ENCODE assay signal across 10 cellular contexts in genomic region chr5:96816991-96817390, GRCh38. TPM values are rescaled to one million over a fixed set of nuclear protein-coding genes. Genes with fewer than 3 reads are reported as not detected.
DNase-seq lines count a peak whose midpoint lies in the region; ATAC-seq and TF ChIP-seq lines count a peak whose summit lies in the region.
"Had no signal": no experiment of that assay in that cellular context is flagged by ENCODE, and none has a peak within 500 bp of the region (broad histone marks: within the 10 kb centered on the region; RNA-seq: fewer than 3 reads in every experiment).

No MANE protein-coding gene starts in this region.

- H2BK12ac ChIP-seq in H9 (ENCODE audit: insufficient read length, low read depth, low read length), result no peak overlapping the region

- no peaks in the 10 kb centered on the region for H3K23me2 ChIP-seq in H9 (ENCODE audit: insufficient read length, low read depth, low read length, poor library complexity, severe bottlenecking)

- H3K27me3 ChIP-seq in spleen (replicated peaks in 1 of 7) (no peaks in the 10 kb centered on the region), H9 (ENCODE audit: insufficient read depth, low read length) (no peaks in the 10 kb centered on the region)
- H3K27me3 ChIP-seq: upper lobe of right lung had no signal

- H3K4me3 ChIP-seq in SK-N-MC (peak overlapping the region; percentile 28; the same call in 1 of the 2 replicates), spleen (peak overlapping the region in 5 of 8 donors; percentile 3 to 57 (median 13))
- H3K4me3 ChIP-seq: upper lobe of right lung had no signal

- no peak overlapping the region for H4K91ac ChIP-seq in H9 (ENCODE audit: insufficient read length, low read depth, low read length)

- H2BK20ac ChIP-seq in H9 (ENCODE audit: low read depth, low read length, poor library complexity, severe bottlenecking), result no peak overlapping the region

- H3K4ac ChIP-seq in H9 (ENCODE audit: low read depth, low read length), result no peak overlapping the region

- no peaks in the 10 kb centered on the region for H3K9me3 ChIP-seq in SK-N-MC (ENCODE audit: low read depth, low read length)
- no peaks in the 10 kb centered on the region for H3K9me3 ChIP-seq in spleen
- no peaks in the 10 kb centered on the region for H3K9me3 ChIP-seq in H9 (ENCODE audit: control insufficient read depth, low read depth, low read length)
- H3K9me3 ChIP-seq: upper lobe of right lung had no signal

- intact Hi-C loops in activated CD4-positive, alpha-beta T cell treated with anti-CD3 and anti-CD28 coated beads, Interleukin-2, amount 10 ng/mL, durations not matched to agents 24 days and 14 days (cut with micrococcal nuclease), result loop anchor here (1.0 kb wide), 1 partner anchor 9 kb away; no protein-coding TSS in a partner anchor
- intact Hi-C loops in spleen (cut with DNase I; ENCODE audit: low total_unique reads) (no loop called here), left colon (cut with DNase I, micrococcal nuclease) (no loop called here)

- H3K36me3 Mint-ChIP-seq in activated CD4-positive, alpha-beta T cell treated with anti-CD3 and anti-CD28 coated beads, Interleukin-2, amount 10 ng/mL, durations not matched to agents 24 days and 14 days (ENCODE audit: low read depth), result no peaks in the 10 kb centered on the region
- no peaks in the 10 kb centered on the region for H3K36me3 Mint-ChIP-seq in H9 (ENCODE audit: insufficient read depth in 1 of 3, low read depth in 3 of 3)

- TF ChIP-seq CTCF in spleen (IDR thresholded peaks at IDR 0.05 in 8 of 11, conservative IDR thresholded peaks at IDR 0.05 in 3 of 11), result no peak
- TF ChIP-seq CTCF in H9 (conservative IDR thresholded peaks at IDR 0.05), result no peak

- no peaks in the 10 kb centered on the region for H3K79me2 ChIP-seq in H9 (ENCODE audit: insufficient read depth, low read length)

- H3K9me3 Mint-ChIP-seq in activated CD4-positive, alpha-beta T cell treated with anti-CD3 and anti-CD28 coated beads, Interleukin-2, amount 10 ng/mL, durations not matched to agents 24 days and 14 days, result no peaks in the 10 kb centered on the region
- H3K9me3 Mint-ChIP-seq in H9, result no peaks in the 10 kb centered on the region

- WGBS in spleen, 5 donors, result 17 to 48% (median 35%) methylated on average over 1 of the region's 1 CpG
- WGBS in H9 (ENCODE audit: extremely low coverage, insufficient read length, low lambda C conversion rate), result no CpG with 5 or more reads among the region's 1 CpG

- no peaks in the 10 kb centered on the region for H3K27me3 Mint-ChIP-seq in activated CD4-positive, alpha-beta T cell treated with anti-CD3 and anti-CD28 coated beads, Interleukin-2, amount 10 ng/mL, durations not matched to agents 24 days and 14 days
- H3K27me3 Mint-ChIP-seq in H9 (ENCODE audit: low read depth), result peaks cover 4% of the 10 kb centered on the region; the same call in 1 of the 2 replicates

- no peaks in the 10 kb centered on the region for H4K20me1 ChIP-seq in H9 (ENCODE audit: control insufficient read depth, insufficient read depth, insufficient read length)

- no peak overlapping the region for H3K56ac ChIP-seq in H9 (ENCODE audit: insufficient read length, low read depth, low read length)

- H3K27ac Mint-ChIP-seq in activated CD4-positive, alpha-beta T cell treated with anti-CD3 and anti-CD28 coated beads, Interleukin-2, amount 10 ng/mL, durations not matched to agents 24 days and 14 days, result peak overlapping the region; percentile 90
- H3K27ac Mint-ChIP-seq in H9, result no peak overlapping the region; a peak in 1 of 7 replicates

- H3K4me1 ChIP-seq in spleen, result peaks cover 0 to 41% (median 32%) of the 10 kb centered on the region in 6 donors
- H3K4me1 ChIP-seq in H9 (ENCODE audit: insufficient read depth, low read length), result peaks cover 5% of the 10 kb centered on the region; the same call in 1 of the 2 replicates

- H2AFZ ChIP-seq in H9 (ENCODE audit: low read length), result no peak overlapping the region

- peak; percentile 36 for ATAC-seq in HG02884 (IDR thresholded peaks at IDR 0.05; ENCODE audit: unreplicated experiment)
- ATAC-seq in left colon, result no peak

- no peak overlapping the region for H3K27ac ChIP-seq in SK-N-MC
- H3K27ac ChIP-seq in spleen, result peak overlapping the region; percentile 60 to 87 (median 70)
- H3K27ac ChIP-seq in H9 (ENCODE audit: insufficient read length, low read depth, low read length), result no peak overlapping the region
- H3K27ac ChIP-seq: upper lobe of right lung had no signal

- no peak overlapping the region for H4K5ac ChIP-seq in H9 (ENCODE audit: insufficient read length, low read depth, low read length)

- no peaks in the 10 kb centered on the region for H3K36me3 ChIP-seq in SK-N-MC (ENCODE audit: insufficient read depth, low read length)
- no peaks in the 10 kb centered on the region for H3K36me3 ChIP-seq in spleen
- H3K36me3 ChIP-seq: upper lobe of right lung had no signal

- peak overlapping the region; percentile 86 for H3K4me3 Mint-ChIP-seq in activated CD4-positive, alpha-beta T cell treated with anti-CD3 and anti-CD28 coated beads, Interleukin-2, amount 10 ng/mL, durations not matched to agents 24 days and 14 days
- H3K4me3 Mint-ChIP-seq in H9, result no peak overlapping the region

- no peak overlapping the region for H2AK5ac ChIP-seq in H9 (ENCODE audit: insufficient read length, low read length)

- H2BK5ac ChIP-seq in H9 (ENCODE audit: insufficient read length, low read length), result no peak overlapping the region

- no peak overlapping the region for H4K8ac ChIP-seq in H9 (replicated peaks; ENCODE audit: insufficient read length, low read depth, low read length)

- H3K23ac ChIP-seq in H9 (ENCODE audit: insufficient read length, low read depth, low read length), result no peak overlapping the region

- no peak for TF ChIP-seq POLR2A in spleen (IDR thresholded peaks at IDR 0.05)

- no peaks in the 10 kb centered on the region for H3K79me1 ChIP-seq in H9 (ENCODE audit: insufficient read depth, low read depth, low read length, poor library complexity, severe bottlenecking)

- no peak overlapping the region for H3K14ac ChIP-seq in H9 (ENCODE audit: insufficient read depth, low read length)

- no peak overlapping the region for H3K4me2 ChIP-seq in H9 (ENCODE audit: insufficient read depth, insufficient read length, low read length)

- H3K9ac ChIP-seq in SK-N-MC (ENCODE audit: insufficient read length) (no peak overlapping the region), H9 (ENCODE audit: extremely low read depth, insufficient read length, low read length) (no peak overlapping the region)

- H2BK15ac ChIP-seq in H9 (ENCODE audit: low read depth, low read length), result no peak overlapping the region

- peak; percentile 74 for DNase-seq in activated CD4-positive, alpha-beta T cell treated with anti-CD3 and anti-CD28 coated beads, Interleukin-2, amount 10 ng/mL, durations not matched to agents 24 days and 14 days
- no peak for DNase-seq in activated CD4-positive, alpha-beta T cell treated with anti-CD3 and anti-CD28 coated beads for 48 hours
- DNase-seq in SK-N-MC (ENCODE audit: low read depth, low spot score) (no peak), spleen (no peak), H9 (no peak), left colon (no peak)
- DNase-seq in central memory CD4-positive, alpha-beta T cell, result no peak
- DNase-seq: ACHN, upper lobe of right lung had no signal

- peaks cover 55% of the 10 kb centered on the region for H3K4me1 Mint-ChIP-seq in activated CD4-positive, alpha-beta T cell treated with anti-CD3 and anti-CD28 coated beads, Interleukin-2, amount 10 ng/mL, durations not matched to agents 24 days and 14 days
- peaks cover 20 to 21% of the 10 kb centered on the region in 2 experiments for H3K4me1 Mint-ChIP-seq in H9

- no peak overlapping the region for H2BK120ac ChIP-seq in H9 (ENCODE audit: low read depth, low read length, poor library complexity, severe bottlenecking)

- H3K18ac ChIP-seq in H9 (ENCODE audit: insufficient read length, low read depth, low read length), result no peak overlapping the region

- H3T11ph ChIP-seq in H9 (ENCODE audit: low read length), result no peak overlapping the region

RNA-seq across cellular contexts. Expression of gene ERAP1, which starts 9.2 kb away (rescaled TPM):
- total RNA-seq in activated CD4-positive, alpha-beta T cell treated with anti-CD3 and anti-CD28 coated beads, Interleukin-2, amount 10 ng/mL, durations not matched to agents 24 days and 14 days, result 91.6 and 99.1 TPM in 2 replicates
- total RNA-seq in spleen (10 to 100 TPM; 53.4 to 86.7 (median 71.1) TPM), H9 (2021) (14.5 and 15.9 TPM in 2 replicates), left colon (100 to 1,000 TPM; 112 to 120 TPM)
- 10 to 100 TPM in 1 of 3 donors, 1 to 10 TPM in 2; 7.3 to 12.3 (median 8.3) TPM for polyA plus RNA-seq in spleen

RNA-seq across cellular contexts. Expression of gene ERAP2, which starts 59.3 kb away (rescaled TPM):
- 48.9 and 51.3 TPM in 2 replicates for total RNA-seq in activated CD4-positive, alpha-beta T cell treated with anti-CD3 and anti-CD28 coated beads, Interleukin-2, amount 10 ng/mL, durations not matched to agents 24 days and 14 days
- total RNA-seq in spleen, result 10 to 100 TPM; 33.2 to 91.8 (median 66.8) TPM
- polyA plus RNA-seq in spleen, result 10 to 100 TPM; 10.6 to 38.6 (median 14.7) TPM
- total RNA-seq in H9 (2021), result 0.09 TPM in 1 of 2 replicates, not detected in the other
- 10 to 100 TPM; 21.2 to 35.3 TPM for total RNA-seq in left colon

Comparison
In these comparisons a context has a peak if more than half of its experiments do, and no peak if none do; other contexts are left out.
1. H3K27ac ChIP-seq: peak in spleen (8 of 8); none in SK-N-MC (single experiment) and H9 (single experiment).
2. RNA of gene ERAP2, which starts 59.3 kb away (total RNA-seq): 33.2 to 91.8 TPM in spleen, 48.9 to 51.3 TPM in activated CD4-positive, alpha-beta T cell treated with anti-CD3 and anti-CD28 coated beads, Interleukin-2, amount 10 ng/mL, durations not matched to agents 24 days and 14 days and 21.2 to 35.3 TPM in left colon; 0.09 TPM in H9; every median in the first group is over 10 times any median in the second.